ENCODE assay signal across 20 cellular contexts in genomic region chr6:135191508-135192255, GRCh38. TPM values are rescaled to one million over a fixed set of nuclear protein-coding genes. Genes with fewer than 3 reads are reported as not detected.
DNase-seq lines count a peak whose midpoint lies in the region; ATAC-seq and TF ChIP-seq lines count a peak whose summit lies in the region.
"Had no signal": no experiment of that assay in that cellular context is flagged by ENCODE, and none has a peak within 500 bp of the region (broad histone marks: within the 10 kb centered on the region; RNA-seq: fewer than 3 reads in every experiment).

No MANE protein-coding gene starts in this region.

- H3K4me1 Mint-ChIP-seq in memory B cell (peaks cover 4% of the 10 kb centered on the region), Caco-2 (ENCODE audit: low read depth, unreplicated experiment) (no peaks in the 10 kb centered on the region)
- H3K4me1 Mint-ChIP-seq: central memory CD8-positive, alpha-beta T cell had no signal

- H3K79me2 ChIP-seq in Loucy (ENCODE audit: insufficient read depth, low read length): peaks cover 99% of the 10 kb centered on the region
- H3K79me2 ChIP-seq: hepatocyte had no signal

- peaks cover 98% of the 10 kb centered on the region for H4K20me1 ChIP-seq in Loucy (ENCODE audit: insufficient read depth, low read length, poor library complexity, severe bottlenecking)

- H3K9me3 Mint-ChIP-seq in memory B cell: no peaks in the 10 kb centered on the region
- no peaks in the 10 kb centered on the region for H3K9me3 Mint-ChIP-seq in Caco-2 (ENCODE audit: unreplicated experiment)
- H3K9me3 Mint-ChIP-seq: central memory CD8-positive, alpha-beta T cell; stimulated activated naive CD8-positive, alpha-beta T cell treated with anti-CD3 and anti-CD28 coated beads, Interleukin-15, amount 100 ng/mL, for 72 hours had no signal

- H3K9ac ChIP-seq in Loucy (ENCODE audit: low read depth, low read length, poor library complexity, severe bottlenecking): peak overlapping the region; percentile 97

- H3K36me3 ChIP-seq in Loucy (ENCODE audit: insufficient read depth, low read length): peaks cover 99% of the 10 kb centered on the region
- no peaks in the 10 kb centered on the region for H3K36me3 ChIP-seq in Caco-2 (ENCODE audit: control insufficient read depth, insufficient read depth, low read length)

- ATAC-seq in GM18505 (IDR thresholded peaks at IDR 0.05; ENCODE audit: unreplicated experiment): peak; percentile 54
- peak; percentile 75 for ATAC-seq in memory B cell (ENCODE audit: low read depth)
- ATAC-seq in GM18907 (IDR thresholded peaks at IDR 0.05; ENCODE audit: unreplicated experiment): no peak
- ATAC-seq: HepG2; stimulated activated naive CD8-positive, alpha-beta T cell treated with anti-CD3 and anti-CD28 coated beads, Interleukin-15, amount 100 ng/mL, for 72 hours had no signal

- H3K9me2 ChIP-seq in Loucy (replicated peaks; ENCODE audit: low read depth, low read length): no peaks in the 10 kb centered on the region

- no peaks in the 10 kb centered on the region for H3K9me3 ChIP-seq in Loucy (ENCODE audit: insufficient read depth, low read depth, low read length)
- no peaks in the 10 kb centered on the region for H3K9me3 ChIP-seq in Caco-2

- DNase-seq in SKM-1 (lab: John Stamatoyannopoulos, UW; ENCODE audit: unreplicated experiment): peak; percentile 69
- no peak for DNase-seq in memory B cell (ENCODE audit: low spot score in 2 of 2)
- DNase-seq in Caco-2: no peak
- no peak for DNase-seq in stimulated activated CD4-positive, alpha-beta T cell treated with anti-CD3 and anti-CD28 coated beads, Interleukin-12 subunit alpha, Interleukin-12 subunit beta, amount 100 ng/mL, for 4 hours
- DNase-seq in HK-2 (ENCODE audit: unreplicated experiment): no peak
- DNase-seq: activated gamma-delta T cell; amygdala; DND-41; effector memory CD4-positive, alpha-beta T cell; H7; kidney; NCI-H1436 treated with DMSO at 0.1 percent for 48 hours; stimulated activated naive CD8-positive, alpha-beta T cell treated with anti-CD3 and anti-CD28 coated beads, Interleukin-15, amount 100 ng/mL, for 72 hours had no signal

- TF ChIP-seq POLR2A in GM18505 (IDR thresholded peaks at IDR 0.05; ENCODE audit: borderline replicate concordance, extremely low read depth, insufficient read depth, insufficient read length): no peak

- no TSS peak for BruUV-seq in Caco-2 (replicated peaks; lab: Mats Ljungman, UMichigan)

- H3K4me1 ChIP-seq in Loucy (ENCODE audit: insufficient read depth, low read length, poor library complexity, severe bottlenecking) (peaks cover 93% of the 10 kb centered on the region), Caco-2 (no peaks in the 10 kb centered on the region)

- H3K36me3 Mint-ChIP-seq in memory B cell (no peaks in the 10 kb centered on the region), Caco-2 (ENCODE audit: insufficient read depth, unreplicated experiment) (no peaks in the 10 kb centered on the region)

- H3K27me3 Mint-ChIP-seq in memory B cell (peaks cover 7% of the 10 kb centered on the region), Caco-2 (ENCODE audit: insufficient read depth, unreplicated experiment) (peaks cover 5% of the 10 kb centered on the region)
- H3K27me3 Mint-ChIP-seq: stimulated activated naive CD8-positive, alpha-beta T cell treated with anti-CD3 and anti-CD28 coated beads, Interleukin-15, amount 100 ng/mL, for 72 hours had no signal

- CTCF ChIA-PET in Caco-2 (lab: Charles Lee): no interaction called here

- no peak overlapping the region for H3K4me3 Mint-ChIP-seq in memory B cell
- H3K4me3 Mint-ChIP-seq in Caco-2 (ENCODE audit: unreplicated experiment): no peak overlapping the region
- H3K4me3 Mint-ChIP-seq: central memory CD8-positive, alpha-beta T cell; stimulated activated naive CD8-positive, alpha-beta T cell treated with anti-CD3 and anti-CD28 coated beads, Interleukin-15, amount 100 ng/mL, for 72 hours had no signal

- H3K27ac Mint-ChIP-seq in memory B cell (no peak overlapping the region), Caco-2 (ENCODE audit: unreplicated experiment) (no peak overlapping the region)
- H3K27ac Mint-ChIP-seq: stimulated activated naive CD8-positive, alpha-beta T cell treated with anti-CD3 and anti-CD28 coated beads, Interleukin-15, amount 100 ng/mL, for 72 hours had no signal

- intact Hi-C loops in Caco-2 (cut with micrococcal nuclease; ENCODE audit: unreplicated experiment): no loop called here

- peaks cover 24% of the 10 kb centered on the region; the same call in 1 of the 2 replicates for H3F3A ChIP-seq in Loucy (ENCODE audit: low read depth)

- POLR2A ChIA-PET in Caco-2 (lab: Charles Lee): no interaction called here

- peak overlapping the region; percentile 86 for H3K4me2 ChIP-seq in Loucy (ENCODE audit: low read depth, low read length, poor library complexity, severe bottlenecking)
- H3K4me2 ChIP-seq: hepatocyte had no signal

- TF ChIP-seq CTCF in Loucy (conservative IDR thresholded peaks at IDR 0.05; ENCODE audit: low read length) (no peak), Caco-2 (IDR thresholded peaks at IDR 0.05; ENCODE audit: insufficient read depth in 1 of 2, low read depth in 1 of 2, low read length in 1 of 2, severe bottlenecking in 1 of 2, unreplicated experiment in 1 of 2) (no peak)

- H3K4me3 ChIP-seq in Loucy (ENCODE audit: low read length, poor library complexity, severe bottlenecking) (peak overlapping the region; percentile 89), Caco-2 (ENCODE audit: low read depth, low read length) (no peak overlapping the region)
- H3K4me3 ChIP-seq: hepatocyte had no signal

- H3K27me3 ChIP-seq in Loucy (ENCODE audit: insufficient read depth, low read length, poor library complexity, severe bottlenecking): peaks cover 1% of the 10 kb centered on the region
- no peaks in the 10 kb centered on the region for H3K27me3 ChIP-seq in Caco-2 (replicated peaks; ENCODE audit: control insufficient read depth, insufficient read depth, low read length)
- H3K27me3 ChIP-seq: hepatocyte had no signal

- no peak overlapping the region for H2AFZ ChIP-seq in Loucy (ENCODE audit: low read length)
- H2AFZ ChIP-seq: hepatocyte had no signal

RNA-seq across cellular contexts. Expression of gene MYB, which starts 10.6 kb away (rescaled TPM):
- 2.3 and 2.7 TPM in 2 replicates for total RNA-seq in Caco-2 (2022)
- total RNA-seq: renal cortical epithelial cell had no signal
